In genomic region chr9:132994410-132995120, GRCh38 we compare ENCODE assay signal across 10 cellular contexts. TPM values are rescaled to one million over a fixed set of nuclear protein-coding genes. Genes with fewer than 3 reads are reported as not detected.
A peak's percentile ranks its signal among the peaks of the same experiment; 100 is the strongest.
DNase-seq lines count a peak whose midpoint lies in the region; ATAC-seq, FAIRE-seq and TF ChIP-seq lines count a peak whose summit lies in the region.
"Had no signal": no experiment of that assay in that cellular context is flagged by ENCODE, and none has a peak within 500 bp of the region (broad histone marks: within the 10 kb centered on the region; RNA-seq: fewer than 3 reads in every experiment).

No MANE protein-coding gene starts in this region.

- TF ChIP-seq CTCF in colonic mucosa (IDR thresholded peaks at IDR 0.05) (no peak), D721Med (IDR thresholded peaks at IDR 0.05; ENCODE audit: insufficient read depth, missing control alignments) (no peak), psoas muscle (IDR thresholded peaks at IDR 0.05) (no peak)

- no peak overlapping the region for H3K27ac ChIP-seq in Karpas-422 (ENCODE audit: low read length)
- H3K27ac ChIP-seq in colonic mucosa = no peak overlapping the region
- no peak overlapping the region for H3K27ac ChIP-seq in psoas muscle

- DNase-seq in Karpas-422 = peak; percentile 75
- peak; percentile 36 for DNase-seq in colonic mucosa
- peak; percentile 62 for DNase-seq in renal cortical epithelial cell (ENCODE audit: low read depth)
- DNase-seq in D721Med (ENCODE audit: insufficient read length, low spot score) = no peak
- DNase-seq in psoas muscle = no peak
- DNase-seq: stimulated activated CD4-positive, alpha-beta T cell treated with anti-CD3 and anti-CD28 coated beads, Interleukin-4, amount 100 ng/mL, for 1 hour had no signal

- H3K79me2 ChIP-seq in Karpas-422 (ENCODE audit: low read length) = no peaks in the 10 kb centered on the region

- H3K4me1 ChIP-seq in Karpas-422 (ENCODE audit: low read length) = peaks cover 48% of the 10 kb centered on the region
- H3K4me1 ChIP-seq in colonic mucosa = no peaks in the 10 kb centered on the region
- H3K4me1 ChIP-seq in psoas muscle = no peaks in the 10 kb centered on the region

- FAIRE-seq in D721Med (lab: Jason Lieb, UNC) = no peak
- FAIRE-seq: TTC549 had no signal

- H2AFZ ChIP-seq in Karpas-422 (ENCODE audit: low read length) = peak overlapping the region; percentile 38; the same call in 1 of the 2 replicates

- peak overlapping the region; percentile 57 for H3K4me2 ChIP-seq in Karpas-422 (ENCODE audit: low read depth, low read length, poor library complexity, severe bottlenecking)

- H3K4me3 ChIP-seq in Karpas-422 (ENCODE audit: low read length) (peak overlapping the region; percentile 45; the same call in 1 of the 2 replicates), colonic mucosa (no peak overlapping the region), psoas muscle (no peak overlapping the region)

- H3K9me2 ChIP-seq in Karpas-422 (replicated peaks; ENCODE audit: insufficient read depth, low read length) = no peaks in the 10 kb centered on the region

- H3K9me3 ChIP-seq in Karpas-422 (ENCODE audit: low read length) (no peaks in the 10 kb centered on the region), colonic mucosa (no peaks in the 10 kb centered on the region), psoas muscle (no peaks in the 10 kb centered on the region)

- H3K36me3 ChIP-seq in Karpas-422 (ENCODE audit: insufficient read depth, low read length) = no peaks in the 10 kb centered on the region
- no peaks in the 10 kb centered on the region for H3K36me3 ChIP-seq in colonic mucosa
- no peaks in the 10 kb centered on the region for H3K36me3 ChIP-seq in psoas muscle (ENCODE audit: insufficient read depth in 1 of 2, low read depth in 1 of 2)

- H3K9ac ChIP-seq in Karpas-422 (ENCODE audit: low read length) (peak overlapping the region; percentile 48), colonic mucosa (ENCODE audit: low read depth in 2 of 2, low read length in 2 of 2) (no peak overlapping the region)

- 0 out of 2 replicates have a peak, but pooled peaks cover 3% of the 10 kb centered on the region for H4K20me1 ChIP-seq in Karpas-422 (ENCODE audit: insufficient read depth, low read depth, low read length)

- H3K27me3 ChIP-seq in Karpas-422 (ENCODE audit: low read length) (no peaks in the 10 kb centered on the region), colonic mucosa (peaks cover 3% of the 10 kb centered on the region), psoas muscle (ENCODE audit: insufficient read depth in 3 of 3, low read length in 2 of 3) (peaks cover 0 to 37% (median 5%) of the 10 kb centered on the region in 3 donors)

- 39 to 51% (median 43%) methylated on average over 13 of the region's 13 CpGs for WGBS in psoas muscle, 3 donors

- peak; percentile 50 for ATAC-seq in GM18907 (IDR thresholded peaks at IDR 0.05; ENCODE audit: unreplicated experiment)
- no peak for ATAC-seq in GM21529 (IDR thresholded peaks at IDR 0.05; ENCODE audit: unreplicated experiment)
- ATAC-seq in GM21390 (IDR thresholded peaks at IDR 0.05; ENCODE audit: unreplicated experiment) = no peak
- no peak for ATAC-seq in psoas muscle

- intact Hi-C loops in colonic mucosa (cut with DNase I) = no loop called here
- intact Hi-C loops in psoas muscle (cut with DNase I) = no loop called here

RNA-seq across cellular contexts. Expression of gene GFI1B, which starts 16.1 kb away (rescaled TPM):
- total RNA-seq in Karpas-422 (2014; rRNA removed; shearing (Covaris generic); ENCODE audit: low replicate concordance) = 6.0 and 6.5 TPM in 2 replicates
- 1 to 10 TPM; 1.1 to 1.3 TPM for total RNA-seq in colonic mucosa
- total RNA-seq in renal cortical epithelial cell = not detected in 2 replicates
- total RNA-seq in psoas muscle = not detected
- under 1 TPM; 0.07 to 0.14 (median 0.12) TPM for polyA plus RNA-seq in psoas muscle

RNA-seq across cellular contexts. Expression of gene GTF3C5, which starts 36.2 kb away (rescaled TPM):
- total RNA-seq in Karpas-422 (2014; rRNA removed; shearing (Covaris generic); ENCODE audit: low replicate concordance) = 26.8 and 54.8 TPM in 2 replicates
- 10 to 100 TPM; 42.3 to 70.9 TPM for total RNA-seq in colonic mucosa
- total RNA-seq in renal cortical epithelial cell = 28.5 and 50.0 TPM in 2 replicates
- 10 to 100 TPM; 34.6 to 45.8 (median 42.2) TPM for total RNA-seq in psoas muscle
- 10 to 100 TPM; 42.7 to 70.8 (median 50.4) TPM for polyA plus RNA-seq in psoas muscle

RNA-seq across cellular contexts. Expression of gene TSC1, which starts 50.1 kb away (rescaled TPM):
- 33.4 and 59.2 TPM in 2 replicates for total RNA-seq in Karpas-422 (2014; rRNA removed; shearing (Covaris generic); ENCODE audit: low replicate concordance)
- total RNA-seq in colonic mucosa (10 to 100 TPM; 29.4 to 46.6 TPM), renal cortical epithelial cell (15.8 and 48.1 TPM in 2 replicates), psoas muscle (10 to 100 TPM; 20.8 to 38.4 (median 30.0) TPM)
- polyA plus RNA-seq in psoas muscle = 10 to 100 TPM; 13.1 to 33.7 (median 13.3) TPM

Comparison
In these comparisons a context has a peak if more than half of its experiments do, and no peak if none do; other contexts are left out.
1. DNase-seq: peak in Karpas-422 (single experiment), colonic mucosa (single experiment) and renal cortical epithelial cell (single experiment); none in D721Med (single experiment) and psoas muscle (0 of 2).